Comparison of ENCODE assay signal across 1 cellular context in genomic region chr1:165748550-165748949, GRCh38.
TF ChIP-seq lines count a peak whose summit lies in the region.

No MANE protein-coding gene starts in this region.

TF ChIP-seq in GM12878, 131 proteins besides CTCF, POLR2A, EP300 and RAD21 (continued from another document):
- TF ChIP-seq ZBTB11 (CRISPR knock-in tag; IDR thresholded peaks at IDR 0.05) (no peak), ZNF274 (IDR thresholded peaks at IDR 0.05; ENCODE audit: insufficient read depth, insufficient read length) (no peak), PAX8 (IDR thresholded peaks at IDR 0.05) (no peak), CREB1 (IDR thresholded peaks at IDR 0.05; ENCODE audit: low read depth) (no peak), SREBF2 (IDR thresholded peaks at IDR 0.05; ENCODE audit: low read length) (no peak), RELA (IDR thresholded peaks at IDR 0.05; ENCODE audit: borderline replicate concordance, partially characterized antibody) (no peak), RFX5 (IDR thresholded peaks at IDR 0.05; ENCODE audit: low read depth, low read length) (no peak), SP1 (IDR thresholded peaks at IDR 0.05; ENCODE audit: low read depth, low read length) (no peak), DPF2 (IDR thresholded peaks at IDR 0.05) (no peak), HDAC6 (IDR thresholded peaks at IDR 0.05; ENCODE audit: unreplicated experiment) (no peak), TCF12 (IDR thresholded peaks at IDR 0.05; ENCODE audit: low read depth, low read length) (no peak), PML (IDR thresholded peaks at IDR 0.05; ENCODE audit: low read length) (no peak), PKNOX1 (IDR thresholded peaks at IDR 0.05) (no peak)
